8 cellular contexts compared by ENCODE assay signal in the genomic region with DNA sequence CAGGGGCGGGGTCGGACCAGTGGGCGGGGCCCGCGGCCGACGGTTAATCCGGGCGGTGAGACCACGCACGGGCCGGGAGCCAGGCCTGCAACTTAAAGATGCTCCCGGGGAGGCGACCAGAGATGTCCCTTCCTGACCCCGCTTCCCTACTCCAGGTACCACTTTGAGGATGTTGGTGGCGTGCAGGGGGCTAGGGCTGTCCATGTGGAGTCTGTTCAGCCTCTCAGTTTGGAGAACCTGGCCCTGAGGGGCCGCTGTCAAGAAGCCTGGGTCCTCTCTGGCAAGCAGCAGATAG. TPM values are rescaled to one million over a fixed set of nuclear protein-coding genes. Genes with fewer than 3 reads are reported as not detected.
DNase-seq lines count a peak whose midpoint lies in the region; ATAC-seq and TF ChIP-seq lines count a peak whose summit lies in the region.

No MANE protein-coding gene starts in this region.

- TF ChIP-seq CTCF in fibroblast of the aortic adventitia (IDR thresholded peaks at IDR 0.05; ENCODE audit: insufficient read depth, low read length) = no peak

- no peaks in the 10 kb centered on the region for H3K36me3 ChIP-seq in rectal smooth muscle tissue (ENCODE audit: control insufficient read depth, insufficient read depth, low read length)

- no peaks in the 10 kb centered on the region for H3K27me3 ChIP-seq in rectal smooth muscle tissue (ENCODE audit: control insufficient read depth, insufficient read depth, low read length)

- no peak for ATAC-seq in HG02623 (IDR thresholded peaks at IDR 0.05; ENCODE audit: unreplicated experiment)

- H3K4me3 ChIP-seq in fibroblast of the aortic adventitia (ENCODE audit: low read depth, low read length) (peak overlapping the region; percentile 89), rectal smooth muscle tissue (ENCODE audit: low read length) (peak overlapping the region; percentile 86)

- H3K9ac ChIP-seq in rectal smooth muscle tissue (ENCODE audit: low read length) = peak overlapping the region; percentile 80

- H3K27ac ChIP-seq in rectal smooth muscle tissue (ENCODE audit: low read depth, low read length) = peak overlapping the region; percentile 95

- peaks cover 8% of the 10 kb centered on the region for H3K4me1 ChIP-seq in rectal smooth muscle tissue (ENCODE audit: control insufficient read depth, insufficient read depth, low read length)

- peak in 2 of 3 donors; percentile 41 to 66 for DNase-seq in stimulated activated CD4-positive, alpha-beta T cell treated with anti-CD3 and anti-CD28 coated beads, Interleukin-12 subunit alpha, Interleukin-12 subunit beta, amount 100 ng/mL, for 48 hours (ENCODE audit: low read depth in 2 of 3, low spot score in 1 of 3)
- DNase-seq in stimulated activated CD4-positive, alpha-beta T cell treated with anti-CD3 and anti-CD28 coated beads, Interleukin-4, amount 100 ng/mL, for 4 hours = no peak
- DNase-seq in T-helper 9 cell (peak; percentile 50), fibroblast of the aortic adventitia (ENCODE audit: low read depth) (no peak), HuH-7.5 (ENCODE audit: low spot score) (no peak), epidermal melanocyte (ENCODE audit: insufficient read length, low spot score) (no peak)

RNA-seq across cellular contexts. Expression of gene RANGRF, which starts 0.6 kb away (rescaled TPM):
- total RNA-seq in fibroblast of the aortic adventitia (ENCODE audit: low replicate concordance) = 11.0 and 11.4 TPM in 2 replicates

RNA-seq across cellular contexts. Expression of gene SLC25A35, which starts 6.2 kb away (rescaled TPM):
- total RNA-seq in fibroblast of the aortic adventitia (ENCODE audit: low replicate concordance) = 1.5 and 1.8 TPM in 2 replicates

RNA-seq across cellular contexts. Expression of gene ARHGEF15, which starts 21.0 kb away (rescaled TPM):
- 0.09 and 0.33 TPM in 2 replicates for total RNA-seq in fibroblast of the aortic adventitia (ENCODE audit: low replicate concordance)

RNA-seq across cellular contexts. Expression of gene PFAS, which starts 40.0 kb away (rescaled TPM):
- total RNA-seq in fibroblast of the aortic adventitia (ENCODE audit: low replicate concordance) = 22.1 and 37.0 TPM in 2 replicates

RNA-seq across cellular contexts. Expression of gene CTC1, which starts 41.2 kb away (rescaled TPM):
- total RNA-seq in fibroblast of the aortic adventitia (ENCODE audit: low replicate concordance) = 4.2 and 12.8 TPM in 2 replicates

Comparison
In these comparisons a context has a peak if more than half of its experiments do, and no peak if none do; other contexts are left out.
1. DNase-seq: peak in stimulated activated CD4-positive, alpha-beta T cell treated with anti-CD3 and anti-CD28 coated beads, Interleukin-12 subunit alpha, Interleukin-12 subunit beta, amount 100 ng/mL, for 48 hours (2 of 3) and T-helper 9 cell (single experiment); none in stimulated activated CD4-positive, alpha-beta T cell treated with anti-CD3 and anti-CD28 coated beads, Interleukin-4, amount 100 ng/mL, for 4 hours (0 of 2), fibroblast of the aortic adventitia (single experiment), HuH-7.5 (single experiment) and epidermal melanocyte (single experiment).